In genomic region chr6:162528538-162528937, GRCh38 we compare ENCODE assay signal across 38 cellular contexts.
"Had no signal": no experiment of that assay in that cellular context is flagged by ENCODE, and none has a peak within 500 bp of the region (broad histone marks: within the 10 kb centered on the region; RNA-seq: fewer than 3 reads in every experiment).

No MANE protein-coding gene starts in this region.

- H3K9me3 ChIP-seq: ascending aorta had no signal

- DNase-seq: activated CD4-positive, alpha-beta memory T cell treated with anti-CD3 and anti-CD28 coated beads, Interleukin-2, amount 10 ng/mL, durations not matched to agents 7 days and 5 days; activated CD4-positive, alpha-beta T cell treated with anti-CD3 and anti-CD28 coated beads for 1 hour; activated CD4-positive, alpha-beta T cell treated with anti-CD3 and anti-CD28 coated beads for 36 hours; activated CD4-positive, alpha-beta T cell treated with anti-CD3 and anti-CD28 coated beads for 48 hours; activated CD4-positive, alpha-beta T cell treated with anti-CD3 and anti-CD28 coated beads, Interleukin-2, amount 10 ng/mL, durations not matched to agents 7 days and 5 days; activated CD4-positive, alpha-beta T cell treated with anti-CD3 and anti-CD28 coated beads, Interleukin-2, amount 50 U/mL, for 48 hours; activated CD4-positive, CD25-positive, alpha-beta regulatory T cell; activated CD8-positive, alpha-beta memory T cell treated with anti-CD3 and anti-CD28 coated beads for 24 hours; activated CD8-positive, alpha-beta memory T cell treated with anti-CD3 and anti-CD28 coated beads, Interleukin-2, amount 10 ng/mL, durations not matched to agents 7 days and 5 days; activated CD8-positive, alpha-beta memory T cell treated with anti-CD3 and anti-CD28 coated beads, Interleukin-2, amount 50 U/mL, for 48 hours; activated CD8-positive, alpha-beta T cell treated with anti-CD3 and anti-CD28 coated beads, Interleukin-2, amount 10 ng/mL, durations not matched to agents 7 days and 5 days; activated effector memory CD4-positive, alpha-beta T cell treated with Interleukin-2 at 50 U/mL for 16 hours; activated gamma-delta T cell; activated naive CD4-positive, alpha-beta T cell treated with anti-CD3 and anti-CD28 coated beads, Interleukin-2, amount 10 ng/mL, durations not matched to agents 7 days and 5 days; activated naive CD4-positive, alpha-beta T cell treated with Interleukin-2 at 50 U/mL for 16 hours; activated naive CD8-positive, alpha-beta T cell treated with anti-CD3 and anti-CD28 coated beads, Interleukin-2, amount 10 ng/mL, durations not matched to agents 7 days and 5 days; activated naive CD8-positive, alpha-beta T cell treated with anti-CD3 and anti-CD28 coated beads, Interleukin-2, amount 50 U/mL, for 24 hours; activated T-cell treated with anti-CD3 and anti-CD28 coated beads, Interleukin-2, amount 50 U/mL, for 24 hours; activated T-cell treated with anti-CD3 and anti-CD28 coated beads, Interleukin-2, amount 50 U/mL, for 48 hours; amygdala; anterior cingulate cortex; caudate nucleus; cerebellar nuclear complex; T-helper 1 cell; T-helper 2 cell; T-helper 9 cell; WERI-Rb-1 had no signal

- H3K9me3 Mint-ChIP-seq: activated naive CD4-positive, alpha-beta T cell treated with anti-CD3 and anti-CD28 coated beads, Interleukin-2, amount 10 ng/mL, durations not matched to agents 7 days and 5 days; activated naive CD4-positive, alpha-beta T cell treated with anti-CD3 and anti-CD28 coated beads, Interleukin-2, amount 50 U/mL, for 24 hours; activated naive CD8-positive, alpha-beta T cell treated with anti-CD3 and anti-CD28 coated beads, Interleukin-2, amount 50 U/mL, for 24 hours; activated T-helper 2 cell treated with anti-CD3 and anti-CD28 coated beads, Interferon-gamma antibody, Interleukin-2, Interleukin-4, amounts not matched to agents 10 μg/mL and 5 μg/mL and 100 μg/mL, durations not matched to agents 14 hours and 24 hours and 36 hours; brain; T-helper 1 cell treated with Interleukin-12 subunit alpha and Interleukin-12 subunit beta and Interleukin-4 antibody, amounts not matched to agents 30 μg/mL and 1 μg/mL, for 36 hours; WTC11 had no signal

- ATAC-seq: activated CD4-positive, alpha-beta T cell treated with anti-CD3 and anti-CD28 coated beads for 36 hours; activated CD4-positive, CD25-positive, alpha-beta regulatory T cell treated with anti-CD3 and anti-CD28 coated beads, Interleukin-2, amount 50 U/mL, for 24 hours; activated CD8-positive, alpha-beta memory T cell treated with anti-CD3 and anti-CD28 coated beads, Interleukin-2, amount 10 ng/mL, durations not matched to agents 7 days and 5 days; activated CD8-positive, alpha-beta T cell treated with anti-CD3 and anti-CD28 coated beads, Interleukin-2, amount 10 ng/mL, durations not matched to agents 7 days and 5 days; activated naive CD8-positive, alpha-beta T cell treated with anti-CD3 and anti-CD28 coated beads, Interleukin-2, amount 50 U/mL, for 24 hours; WTC11 had no signal

- H3K4me1 Mint-ChIP-seq: activated CD4-positive, alpha-beta memory T cell treated with anti-CD3 and anti-CD28 coated beads, Interleukin-2, amount 10 ng/mL, durations not matched to agents 7 days and 5 days; activated CD4-positive, alpha-beta T cell treated with anti-CD3 and anti-CD28 coated beads for 36 hours; activated CD4-positive, alpha-beta T cell treated with anti-CD3 and anti-CD28 coated beads, Interleukin-2, amount 10 ng/mL, durations not matched to agents 7 days and 5 days; activated CD8-positive, alpha-beta memory T cell treated with anti-CD3 and anti-CD28 coated beads, Interleukin-2, amount 10 ng/mL, durations not matched to agents 7 days and 5 days; activated naive CD4-positive, alpha-beta T cell treated with anti-CD3 and anti-CD28 coated beads, Interleukin-2, amount 10 ng/mL, durations not matched to agents 7 days and 5 days; activated naive CD4-positive, alpha-beta T cell treated with anti-CD3 and anti-CD28 coated beads, Interleukin-2, amount 50 U/mL, for 24 hours; activated naive CD8-positive, alpha-beta T cell treated with anti-CD3 and anti-CD28 coated beads, Interleukin-2, amount 10 ng/mL, durations not matched to agents 7 days and 5 days; activated naive CD8-positive, alpha-beta T cell treated with anti-CD3 and anti-CD28 coated beads, Interleukin-2, amount 50 U/mL, for 24 hours; central memory CD8-positive, alpha-beta T cell had no signal

- H3K27me3 ChIP-seq: ascending aorta, cardiac muscle cell had no signal

- H3K27ac Mint-ChIP-seq: activated CD4-positive, alpha-beta memory T cell treated with anti-CD3 and anti-CD28 coated beads, Interleukin-2, amount 10 ng/mL, durations not matched to agents 7 days and 5 days; activated CD4-positive, alpha-beta T cell treated with anti-CD3 and anti-CD28 coated beads for 36 hours; activated CD4-positive, alpha-beta T cell treated with anti-CD3 and anti-CD28 coated beads, Interleukin-2, amount 10 ng/mL, durations not matched to agents 7 days and 5 days; activated CD8-positive, alpha-beta memory T cell treated with anti-CD3 and anti-CD28 coated beads, Interleukin-2, amount 10 ng/mL, durations not matched to agents 7 days and 5 days; activated CD8-positive, alpha-beta T cell treated with anti-CD3 and anti-CD28 coated beads, Interleukin-2, amount 10 ng/mL, durations not matched to agents 7 days and 5 days; activated naive CD4-positive, alpha-beta T cell treated with anti-CD3 and anti-CD28 coated beads, Interleukin-2, amount 10 ng/mL, durations not matched to agents 7 days and 5 days; activated naive CD4-positive, alpha-beta T cell treated with anti-CD3 and anti-CD28 coated beads, Interleukin-2, amount 50 U/mL, for 24 hours; activated naive CD8-positive, alpha-beta T cell; activated naive CD8-positive, alpha-beta T cell treated with anti-CD3 and anti-CD28 coated beads, Interleukin-2, amount 10 ng/mL, durations not matched to agents 7 days and 5 days; activated naive CD8-positive, alpha-beta T cell treated with anti-CD3 and anti-CD28 coated beads, Interleukin-2, amount 50 U/mL, for 24 hours; activated T-cell treated with anti-CD3 and anti-CD28 coated beads, Interleukin-2, amount 50 U/mL, for 24 hours; activated T-helper 2 cell treated with anti-CD3 and anti-CD28 coated beads, Interferon-gamma antibody, Interleukin-2, Interleukin-4, amounts not matched to agents 10 μg/mL and 5 μg/mL and 100 μg/mL, durations not matched to agents 14 hours and 24 hours and 36 hours; brain; T-helper 1 cell treated with Interleukin-12 subunit alpha and Interleukin-12 subunit beta and Interleukin-4 antibody, amounts not matched to agents 30 μg/mL and 1 μg/mL, for 36 hours; T-helper 2 cell treated with Interferon-gamma antibody and Interleukin-4, amounts not matched to agents 5 μg/mL and 100 μg/mL, for 36 hours; WTC11 had no signal

- H3K4me1 ChIP-seq: ascending aorta had no signal

- H3K36me3 ChIP-seq: ascending aorta, cardiac muscle cell, WERI-Rb-1 had no signal

- H3K27ac ChIP-seq: ascending aorta, cardiac muscle cell, WERI-Rb-1 had no signal

- H3K4me3 Mint-ChIP-seq: activated CD4-positive, alpha-beta memory T cell treated with anti-CD3 and anti-CD28 coated beads, Interleukin-2, amount 10 ng/mL, durations not matched to agents 7 days and 5 days; activated CD4-positive, alpha-beta T cell treated with anti-CD3 and anti-CD28 coated beads for 36 hours; activated CD4-positive, alpha-beta T cell treated with anti-CD3 and anti-CD28 coated beads, Interleukin-2, amount 10 ng/mL, durations not matched to agents 7 days and 5 days; activated CD8-positive, alpha-beta memory T cell treated with anti-CD3 and anti-CD28 coated beads, Interleukin-2, amount 10 ng/mL, durations not matched to agents 7 days and 5 days; activated CD8-positive, alpha-beta T cell treated with anti-CD3 and anti-CD28 coated beads, Interleukin-2, amount 10 ng/mL, durations not matched to agents 7 days and 5 days; activated naive CD4-positive, alpha-beta T cell treated with anti-CD3 and anti-CD28 coated beads, Interleukin-2, amount 10 ng/mL, durations not matched to agents 7 days and 5 days; activated naive CD4-positive, alpha-beta T cell treated with anti-CD3 and anti-CD28 coated beads, Interleukin-2, amount 50 U/mL, for 24 hours; activated naive CD8-positive, alpha-beta T cell; activated naive CD8-positive, alpha-beta T cell treated with anti-CD3 and anti-CD28 coated beads, Interleukin-2, amount 10 ng/mL, durations not matched to agents 7 days and 5 days; activated naive CD8-positive, alpha-beta T cell treated with anti-CD3 and anti-CD28 coated beads, Interleukin-2, amount 50 U/mL, for 24 hours; activated T-cell treated with anti-CD3 and anti-CD28 coated beads, Interleukin-2, amount 50 U/mL, for 24 hours; brain; central memory CD8-positive, alpha-beta T cell; T-helper 1 cell treated with Interleukin-12 subunit alpha and Interleukin-12 subunit beta and Interleukin-4 antibody, amounts not matched to agents 30 μg/mL and 1 μg/mL, for 36 hours; T-helper 2 cell treated with Interferon-gamma antibody and Interleukin-4, amounts not matched to agents 5 μg/mL and 100 μg/mL, for 36 hours; WTC11 had no signal

- H3K4me3 ChIP-seq: ascending aorta, cardiac muscle cell had no signal

- H3K36me3 Mint-ChIP-seq: activated CD8-positive, alpha-beta memory T cell treated with anti-CD3 and anti-CD28 coated beads, Interleukin-2, amount 10 ng/mL, durations not matched to agents 7 days and 5 days; activated naive CD4-positive, alpha-beta T cell treated with anti-CD3 and anti-CD28 coated beads, Interleukin-2, amount 10 ng/mL, durations not matched to agents 7 days and 5 days; activated naive CD4-positive, alpha-beta T cell treated with anti-CD3 and anti-CD28 coated beads, Interleukin-2, amount 50 U/mL, for 24 hours; activated naive CD8-positive, alpha-beta T cell treated with anti-CD3 and anti-CD28 coated beads, Interleukin-2, amount 10 ng/mL, durations not matched to agents 7 days and 5 days; brain; WTC11 had no signal

- H3K27me3 Mint-ChIP-seq: activated CD4-positive, alpha-beta memory T cell treated with anti-CD3 and anti-CD28 coated beads, Interleukin-2, amount 10 ng/mL, durations not matched to agents 7 days and 5 days; activated CD4-positive, alpha-beta T cell treated with anti-CD3 and anti-CD28 coated beads for 36 hours; activated CD4-positive, alpha-beta T cell treated with anti-CD3 and anti-CD28 coated beads, Interleukin-2, amount 10 ng/mL, durations not matched to agents 7 days and 5 days; activated CD8-positive, alpha-beta memory T cell treated with anti-CD3 and anti-CD28 coated beads, Interleukin-2, amount 10 ng/mL, durations not matched to agents 7 days and 5 days; activated naive CD4-positive, alpha-beta T cell treated with anti-CD3 and anti-CD28 coated beads, Interleukin-2, amount 10 ng/mL, durations not matched to agents 7 days and 5 days; activated naive CD4-positive, alpha-beta T cell treated with anti-CD3 and anti-CD28 coated beads, Interleukin-2, amount 50 U/mL, for 24 hours; activated naive CD8-positive, alpha-beta T cell; activated naive CD8-positive, alpha-beta T cell treated with anti-CD3 and anti-CD28 coated beads, Interleukin-2, amount 10 ng/mL, durations not matched to agents 7 days and 5 days; activated naive CD8-positive, alpha-beta T cell treated with anti-CD3 and anti-CD28 coated beads, Interleukin-2, amount 50 U/mL, for 24 hours; activated T-cell treated with anti-CD3 and anti-CD28 coated beads, Interleukin-2, amount 50 U/mL, for 24 hours; brain; central memory CD8-positive, alpha-beta T cell had no signal
